ENCODE assay signal across 8 cellular contexts in genomic region chr17:28662527-28662829, GRCh38. TPM values are rescaled to one million over a fixed set of nuclear protein-coding genes. Genes with fewer than 3 reads are reported as not detected.
DNase-seq lines count a peak whose midpoint lies in the region; ATAC-seq and TF ChIP-seq lines count a peak whose summit lies in the region.

No MANE protein-coding gene starts in this region.

- TF ChIP-seq CTCF in lower leg skin (IDR thresholded peaks at IDR 0.05) (no peak), upper lobe of left lung (IDR thresholded peaks at IDR 0.05) (no peak)

- H3K9me3 ChIP-seq in upper lobe of left lung = no peaks in the 10 kb centered on the region

- peaks cover 29 to 53% (median 31%) of the 10 kb centered on the region in 4 donors for H3K4me1 ChIP-seq in upper lobe of left lung

- H3K27me3 Mint-ChIP-seq in activated naive CD4-positive, alpha-beta T cell treated with anti-CD3 and anti-CD28 coated beads for 36 hours (ENCODE audit: low read depth) = no peaks in the 10 kb centered on the region

- peaks cover 29% of the 10 kb centered on the region for H3K36me3 Mint-ChIP-seq in activated naive CD4-positive, alpha-beta T cell treated with anti-CD3 and anti-CD28 coated beads for 36 hours (ENCODE audit: low read depth)

- no peak for TF ChIP-seq EP300 in upper lobe of left lung (IDR thresholded peaks at IDR 0.05)

- CTCF ChIA-PET in activated naive CD4-positive, alpha-beta T cell treated with anti-CD3 and anti-CD28 coated beads for 36 hours (lab: Charles Lee) = interaction anchor here (0.9 to 4.3 kb wide), 4 partner anchors 9 to 54 kb away, joined by 3 to 56 read pairs (median 7); partner anchors contain the start of gene BLTP2

- no peaks in the 10 kb centered on the region for H3K27me3 ChIP-seq in upper lobe of left lung

- peak overlapping the region; percentile 98 for H3K4me3 Mint-ChIP-seq in activated naive CD4-positive, alpha-beta T cell treated with anti-CD3 and anti-CD28 coated beads for 36 hours

- intact Hi-C loops in activated naive CD4-positive, alpha-beta T cell treated with anti-CD3 and anti-CD28 coated beads for 36 hours (cut with micrococcal nuclease) = loop anchor here (1.0 to 5.0 kb wide), 4 partner anchors 49 to 290 kb away; partner anchors contain the start of genes PHF12, PROCA1, RPL23A and SPAG5
- intact Hi-C loops in lower leg skin (cut with DNase I; ENCODE audit: low total_unique reads) = no loop called here

- peak overlapping the region; percentile 68 for H3K4me3 ChIP-seq in lower leg skin (ENCODE audit: low read depth, poor library complexity, severe bottlenecking)
- peak overlapping the region; percentile 64 to 89 (median 78) for H3K4me3 ChIP-seq in upper lobe of left lung

- H3K36me3 ChIP-seq in upper lobe of left lung = peaks cover 9 to 33% (median 25%) of the 10 kb centered on the region in 4 donors

- TF ChIP-seq POLR2A in lower leg skin (IDR thresholded peaks at IDR 0.05) (no peak), upper lobe of left lung (IDR thresholded peaks at IDR 0.05) (no peak)

- DNase-seq in activated naive CD4-positive, alpha-beta T cell treated with anti-CD3 and anti-CD28 coated beads for 36 hours = no peak
- DNase-seq in activated naive CD4-positive, alpha-beta T cell treated with Interleukin-2 at 50 U/mL for 16 hours = no peak
- DNase-seq in lower leg skin (ENCODE audit: low spot score in 2 of 2) (no peak), upper lobe of left lung (no peak), NK-92 (lab: John Stamatoyannopoulos, UW; ENCODE audit: unreplicated experiment) (no peak)

- WGBS in adipose tissue, 3 donors = 0 to 1% (median 1%) methylated on average over 10 of the region's 10 CpGs
- 0% methylated on average over 10 of the region's 10 CpGs for WGBS in lower leg skin, 2 donors
- WGBS in upper lobe of left lung, 2 donors = 0% methylated on average over 4 to 10 of the region's 10 CpGs

- peak overlapping the region; percentile 100 for H3K27ac Mint-ChIP-seq in activated naive CD4-positive, alpha-beta T cell treated with anti-CD3 and anti-CD28 coated beads for 36 hours

- H3K9me3 Mint-ChIP-seq in activated naive CD4-positive, alpha-beta T cell treated with anti-CD3 and anti-CD28 coated beads for 36 hours = no peaks in the 10 kb centered on the region

- H3K27ac ChIP-seq in adipose tissue (ENCODE audit: low read depth, low read length) (peak overlapping the region; percentile 65), upper lobe of left lung (peak overlapping the region; percentile 96 to 99 (median 98))

- peaks cover 54% of the 10 kb centered on the region for H3K4me1 Mint-ChIP-seq in activated naive CD4-positive, alpha-beta T cell treated with anti-CD3 and anti-CD28 coated beads for 36 hours (ENCODE audit: low read depth)

- ATAC-seq in upper lobe of left lung (ENCODE audit: low FRiP score in 2 of 2) (peak in 1 of 2 donors; percentile 2), GM21529 (IDR thresholded peaks at IDR 0.05; ENCODE audit: unreplicated experiment) (no peak), GM18498 (IDR thresholded peaks at IDR 0.05; ENCODE audit: unreplicated experiment) (no peak)

RNA-seq across cellular contexts. Expression of gene SUPT6H, which starts 0.5 kb away (rescaled TPM):
- total RNA-seq in activated naive CD4-positive, alpha-beta T cell treated with anti-CD3 and anti-CD28 coated beads for 36 hours = 10 to 100 TPM; 50.8 to 52.1 TPM
- 10 to 100 TPM; 16.3 to 33.9 (median 33.6) TPM for polyA plus RNA-seq in adipose tissue
- total RNA-seq in lower leg skin (10 to 100 TPM; 47.2 to 86.7 (median 71.3) TPM), upper lobe of left lung (100 to 1,000 TPM in 1 of 6 donors, 10 to 100 TPM in 5; 57.3 to 128 (median 71.5) TPM)

RNA-seq across cellular contexts. Expression of gene SDF2, which starts 0.8 kb away (rescaled TPM):
- total RNA-seq in activated naive CD4-positive, alpha-beta T cell treated with anti-CD3 and anti-CD28 coated beads for 36 hours = 10 to 100 TPM; 30.3 to 30.9 TPM
- 10 to 100 TPM; 31.0 to 45.5 (median 40.4) TPM for polyA plus RNA-seq in adipose tissue
- total RNA-seq in lower leg skin (10 to 100 TPM; 36.6 to 47.4 (median 38.0) TPM), upper lobe of left lung (10 to 100 TPM; 43.2 to 91.1 (median 52.5) TPM)

RNA-seq across cellular contexts. Expression of gene BLTP2, which starts 17.5 kb away (rescaled TPM):
- 10 to 100 TPM; 89.4 to 92.0 TPM for total RNA-seq in activated naive CD4-positive, alpha-beta T cell treated with anti-CD3 and anti-CD28 coated beads for 36 hours
- 10 to 100 TPM; 19.6 to 42.6 (median 33.7) TPM for polyA plus RNA-seq in adipose tissue
- total RNA-seq in lower leg skin = 10 to 100 TPM; 51.0 to 93.7 (median 83.7) TPM
- total RNA-seq in upper lobe of left lung = 100 to 1,000 TPM in 5 of 6 donors, 10 to 100 TPM in 1; 98.1 to 250 (median 131) TPM

RNA-seq across cellular contexts. Expression of gene RSKR, which starts 48.5 kb away (rescaled TPM):
- total RNA-seq in activated naive CD4-positive, alpha-beta T cell treated with anti-CD3 and anti-CD28 coated beads for 36 hours = 10 to 100 TPM; 15.6 TPM
- polyA plus RNA-seq in adipose tissue = 1 to 10 TPM; 1.8 to 3.3 (median 2.9) TPM
- total RNA-seq in lower leg skin (1 to 10 TPM; 6.7 to 8.7 (median 6.9) TPM), upper lobe of left lung (10 to 100 TPM in 3 of 6 donors, 1 to 10 TPM in 3; 7.9 to 49.2 (median 11.7) TPM)

RNA-seq across cellular contexts. Expression of gene PROCA1, which starts 49.2 kb away (rescaled TPM):
- 1 to 10 TPM; 2.1 to 3.1 TPM for total RNA-seq in activated naive CD4-positive, alpha-beta T cell treated with anti-CD3 and anti-CD28 coated beads for 36 hours
- polyA plus RNA-seq in adipose tissue = 1 to 10 TPM in 2 of 3 donors, under 1 TPM in 1; 0.35 to 2.9 (median 1.2) TPM
- total RNA-seq in lower leg skin (1 to 10 TPM in 3 of 4 donors, not detected in 1; 1.0 to 3.7 (median 3.3) TPM), upper lobe of left lung (10 to 100 TPM in 2 of 6 donors, 1 to 10 TPM in 4; 1.2 to 11.5 (median 3.4) TPM)
